Comparison of ENCODE assay signal across 1 cellular context in the genomic region with DNA sequence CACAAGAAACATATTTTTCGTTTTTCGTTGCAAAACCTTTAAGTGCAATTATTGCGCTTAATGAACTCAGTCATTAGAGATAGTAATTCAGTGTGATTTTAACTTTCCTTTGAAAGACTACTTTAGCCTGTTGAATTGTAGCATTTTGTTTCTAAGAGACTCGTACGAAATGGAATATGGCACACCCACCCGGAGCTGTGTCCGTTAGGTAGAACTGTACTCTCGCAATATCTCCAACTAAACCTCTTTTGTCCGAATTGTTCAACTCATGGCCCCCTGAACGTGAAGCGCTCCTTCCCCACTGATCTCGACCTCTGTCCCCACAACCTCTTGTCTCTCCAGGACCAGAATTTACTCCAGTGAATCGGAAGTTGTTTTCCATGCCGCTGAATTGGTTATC.
TF ChIP-seq lines count a peak whose summit lies in the region.

No MANE protein-coding gene starts in this region.

TF ChIP-seq in IMR-90, 13 proteins besides CTCF, POLR2A, EP300 and RAD21 (continued from another document):
- TF ChIP-seq SMC3 (IDR thresholded peaks at IDR 0.05; ENCODE audit: low read depth, low read length) (no peak), RFX5 (IDR thresholded peaks at IDR 0.05; ENCODE audit: low read depth, low read length) (no peak)
